10 cellular contexts compared by ENCODE assay signal in the genomic region with DNA sequence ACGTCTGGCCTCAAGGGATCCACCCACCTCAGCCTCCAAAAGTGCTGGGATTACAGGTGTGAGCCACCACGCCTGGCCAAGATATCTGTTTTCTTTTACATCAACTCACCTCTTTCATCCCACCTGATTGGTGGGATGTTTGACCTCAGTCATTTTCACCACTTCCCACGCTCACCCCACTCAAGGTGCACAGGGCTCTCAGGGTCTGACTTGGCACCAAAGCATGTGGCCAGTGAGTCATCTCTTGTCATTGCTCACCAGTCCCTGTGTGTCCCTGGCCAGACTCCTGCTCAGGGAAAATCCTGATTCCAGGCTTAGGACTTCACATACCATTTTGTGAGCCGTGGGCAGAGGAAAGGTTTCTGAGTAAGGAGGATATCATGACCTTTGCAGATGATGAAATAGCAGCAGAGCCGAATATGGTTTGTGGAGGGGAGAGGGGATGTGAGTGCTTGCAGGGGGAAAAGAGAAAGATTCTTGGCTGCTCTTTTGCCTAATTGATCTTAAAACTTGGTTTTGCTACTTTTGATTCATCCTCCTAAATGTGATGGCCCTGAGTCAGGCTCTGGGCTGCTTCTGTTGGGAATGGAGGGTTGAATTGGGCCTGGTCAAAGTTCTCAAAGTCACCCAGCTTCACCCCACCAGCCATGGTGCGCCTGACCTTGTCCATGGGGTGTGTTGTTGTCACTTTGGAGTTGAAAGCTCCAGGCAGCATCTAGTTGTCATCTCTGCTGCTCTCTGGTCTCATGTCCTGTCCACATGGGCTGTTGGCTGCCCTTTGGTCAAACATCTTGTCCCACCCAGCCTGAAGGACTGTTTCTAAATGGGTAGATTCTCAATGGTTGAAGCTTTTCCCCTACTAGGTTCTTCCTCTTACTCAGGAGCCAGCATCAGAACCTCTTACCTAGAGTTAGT. TPM values are rescaled to one million over a fixed set of nuclear protein-coding genes. Genes with fewer than 3 reads are reported as not detected.
DNase-seq lines count a peak whose midpoint lies in the region; ATAC-seq and TF ChIP-seq lines count a peak whose summit lies in the region.
"Had no signal": no experiment of that assay in that cellular context is flagged by ENCODE, and none has a peak within 500 bp of the region (broad histone marks: within the 10 kb centered on the region; RNA-seq: fewer than 3 reads in every experiment).

No MANE protein-coding gene starts in this region.

- peak overlapping the region; percentile 0 for H3K4me2 ChIP-seq in GM23248 (ENCODE audit: unreplicated experiment)

- no peak overlapping the region for H3K4me3 Mint-ChIP-seq in progenitor cell of endocrine pancreas (ENCODE audit: low read depth)
- H3K4me3 Mint-ChIP-seq: nephron had no signal

- H3K36me3 Mint-ChIP-seq in progenitor cell of endocrine pancreas (ENCODE audit: insufficient read depth) = no peaks in the 10 kb centered on the region

- H3K9me3 ChIP-seq in GM23248 (ENCODE audit: low read depth) = no peaks in the 10 kb centered on the region

- in situ Hi-C loops in GM23248 (cut with MboI) = no loop called here

- H3K4me3 ChIP-seq in BJ (ENCODE audit: low read depth, low read length) = no peak overlapping the region
- H3K4me3 ChIP-seq in GM23248 = no peak overlapping the region

- TF ChIP-seq CTCF in BJ (IDR thresholded peaks at IDR 0.05; ENCODE audit: insufficient read depth, low read depth, low read length) = no peak
- TF ChIP-seq CTCF in progenitor cell of endocrine pancreas (IDR thresholded peaks at IDR 0.05; ENCODE audit: unreplicated experiment) = no peak

- H3K27ac ChIP-seq in GM23248 = no peak overlapping the region

- no peak overlapping the region for H3K9ac ChIP-seq in GM23248

- CTCF ChIA-PET in BJ (lab: Yijun Ruan, JAX) = interaction anchor here (1.4 kb wide), 1 partner anchor 92 kb away, joined by 3 read pairs; no protein-coding TSS in a partner anchor

- no peaks in the 10 kb centered on the region; the same call in 1 of the 2 replicates for H3K9me2 ChIP-seq in GM23248 (ENCODE audit: insufficient read depth)

- no peaks in the 10 kb centered on the region for H4K20me1 ChIP-seq in GM23248 (ENCODE audit: insufficient read depth)

- peaks cover 17% of the 10 kb centered on the region for H3F3A ChIP-seq in GM23248 (ENCODE audit: insufficient read depth)

- POLR2A ChIA-PET in BJ (lab: Charles Lee) = no interaction called here

- ATAC-seq in HG03439 (IDR thresholded peaks at IDR 0.05; ENCODE audit: unreplicated experiment) = no peak

- H3K27me3 ChIP-seq in BJ (ENCODE audit: control insufficient read depth, insufficient read depth, low read length) = peaks cover 2% of the 10 kb centered on the region; the same call in 1 of the 2 replicates
- 0 out of 2 replicates have a peak, but pooled peaks cover 4% of the 10 kb centered on the region for H3K27me3 ChIP-seq in GM23248 (replicated peaks; ENCODE audit: insufficient read depth)

- peaks cover 2% of the 10 kb centered on the region for H3K4me1 Mint-ChIP-seq in progenitor cell of endocrine pancreas (ENCODE audit: low read depth)

- H2AFZ ChIP-seq in GM23248 = no peak overlapping the region

- H3K79me2 ChIP-seq in GM23248 (ENCODE audit: insufficient read depth) = no peaks in the 10 kb centered on the region

- DNase-seq in BJ (ENCODE audit: low read depth) = peak; percentile 22
- peak; percentile 80 for DNase-seq in GM23248
- peak; percentile 65 for DNase-seq in activated CD8-positive, alpha-beta memory T cell treated with anti-CD3 and anti-CD28 coated beads, Interleukin-2, amount 50 U/mL, for 48 hours
- peak; percentile 99 for DNase-seq in kidney tubule cell (ENCODE audit: low spot score)
- DNase-seq in NCI-H187 (lab: John Stamatoyannopoulos, UW) = no peak
- no peak for DNase-seq in progenitor cell of endocrine pancreas (ENCODE audit: low spot score, unreplicated experiment)
- DNase-seq in GM19238 (ENCODE audit: insufficient read length, low spot score) = no peak
- DNase-seq: dermis blood vessel endothelial cell had no signal

- peaks cover 11% of the 10 kb centered on the region for H3K4me1 ChIP-seq in GM23248 (ENCODE audit: insufficient read depth)

- no peak overlapping the region for H3K27ac Mint-ChIP-seq in progenitor cell of endocrine pancreas
- H3K27ac Mint-ChIP-seq: nephron had no signal

- H3K36me3 ChIP-seq in BJ (ENCODE audit: control insufficient read depth, insufficient read depth, low read length) (no peaks in the 10 kb centered on the region), GM23248 (ENCODE audit: low read depth) (no peaks in the 10 kb centered on the region)

- WGBS in GM23248 (ENCODE audit: low coverage in 1 of 2, low lambda C conversion rate in 2 of 2, missing lambda C conversion rate in 2 of 2), 2 experiments = 25 to 27% methylated on average over 6 of the region's 6 CpGs

- no peaks in the 10 kb centered on the region for H3K9me3 Mint-ChIP-seq in progenitor cell of endocrine pancreas (ENCODE audit: low read depth)
- H3K9me3 Mint-ChIP-seq: nephron had no signal

- H3K27me3 Mint-ChIP-seq in progenitor cell of endocrine pancreas = peaks cover 9% of the 10 kb centered on the region

RNA-seq across cellular contexts. Expression of a gene that starts 6.0 kb away (rescaled TPM):
- polyA plus RNA-seq in BJ (2011; rRNA removed) (0.04 and 0.10 TPM in 2 replicates), GM23248 (2016; fragmentation: Nextera tagmentation; extraction: Ambion mirVana) (not detected in 2 replicates)
- polyA minus RNA-seq in BJ (2011; rRNA and poly(A)+ RNA removed) = 0.36 TPM in 1 of 2 replicates, not detected in the other
- total RNA-seq in GM23248 (2014; rRNA removed; shearing (Covaris generic)) = not detected in 2 replicates
- 12.0 and 13.2 TPM in 2 replicates for total RNA-seq in progenitor cell of endocrine pancreas
- total RNA-seq: dermis blood vessel endothelial cell had no signal

RNA-seq across cellular contexts. Expression of a gene that starts 33.1 kb away (rescaled TPM):
- polyA plus RNA-seq in BJ (2011; rRNA removed) = 24.8 and 57.4 TPM in 2 replicates
- polyA minus RNA-seq in BJ (2011; rRNA and poly(A)+ RNA removed) = 53.4 and 71.2 TPM in 2 replicates
- 21.2 and 21.6 TPM in 2 replicates for total RNA-seq in GM23248 (2014; rRNA removed; shearing (Covaris generic))
- polyA plus RNA-seq in GM23248 (2016; fragmentation: Nextera tagmentation; extraction: Ambion mirVana) = 38.2 and 38.4 TPM in 2 replicates
- 134 and 135 TPM in 2 replicates for total RNA-seq in progenitor cell of endocrine pancreas

RNA-seq across cellular contexts. Expression of a gene that starts 40.3 kb away (rescaled TPM):
- polyA plus RNA-seq in BJ (2011; rRNA removed) (1.9 and 3.1 TPM in 2 replicates), GM23248 (2016; fragmentation: Nextera tagmentation; extraction: Ambion mirVana) (1.6 and 2.2 TPM in 2 replicates)
- 2.9 and 4.8 TPM in 2 replicates for polyA minus RNA-seq in BJ (2011; rRNA and poly(A)+ RNA removed)
- 3.2 and 3.4 TPM in 2 replicates for total RNA-seq in GM23248 (2014; rRNA removed; shearing (Covaris generic))
- 6.4 and 6.8 TPM in 2 replicates for total RNA-seq in progenitor cell of endocrine pancreas

Comparison
In these comparisons a context has a peak if more than half of its experiments do, and no peak if none do; other contexts are left out.
1. DNase-seq: peak in BJ (single experiment), GM23248 (single experiment), activated CD8-positive, alpha-beta memory T cell treated with anti-CD3 and anti-CD28 coated beads, Interleukin-2, amount 50 U/mL, for 48 hours (single experiment) and kidney tubule cell (single experiment); none in NCI-H187 (0 of 2), progenitor cell of endocrine pancreas (single experiment) and GM19238 (single experiment).
2. RNA of a gene that starts 6.0 kb away (total RNA-seq): 12.0 to 13.2 TPM in progenitor cell of endocrine pancreas; not detected in GM23248; every median in the first group is over 10 times any median in the second.